16 cellular contexts compared by ENCODE assay signal in genomic region chr2:40507429-40507828, GRCh38. TPM values are rescaled to one million over a fixed set of nuclear protein-coding genes. Genes with fewer than 3 reads are reported as not detected.
DNase-seq lines count a peak whose midpoint lies in the region; ATAC-seq and TF ChIP-seq lines count a peak whose summit lies in the region.
"Had no signal": no experiment of that assay in that cellular context is flagged by ENCODE, and none has a peak within 500 bp of the region (broad histone marks: within the 10 kb centered on the region; RNA-seq: fewer than 3 reads in every experiment).

No MANE protein-coding gene starts in this region.

- no peak for TF ChIP-seq CTCF in brain microvascular endothelial cell (IDR thresholded peaks at IDR 0.05; ENCODE audit: low read depth, low read length, missing control alignments)
- TF ChIP-seq CTCF in nephron progenitor cell (IDR thresholded peaks at IDR 0.05): no peak

- in situ Hi-C loops in brain microvascular endothelial cell (cut with HindIII; ENCODE audit: low pct_ligation_motif_present, low sequenced_read_pairs): no loop called here

- no peaks in the 10 kb centered on the region for H3K27me3 ChIP-seq in brain microvascular endothelial cell (replicated peaks)
- H3K27me3 ChIP-seq: esophagus muscularis mucosa had no signal

- no peaks in the 10 kb centered on the region for H3K36me3 Mint-ChIP-seq in activated naive CD4-positive, alpha-beta T cell treated with anti-CD3 and anti-CD28 coated beads, Interleukin-2, amount 50 U/mL, for 72 hours
- H3K36me3 Mint-ChIP-seq in nephron progenitor cell (ENCODE audit: low read depth): no peaks in the 10 kb centered on the region

- peak; percentile 96 for ATAC-seq in GM18502 (IDR thresholded peaks at IDR 0.05; ENCODE audit: poor library complexity, unreplicated experiment)
- ATAC-seq in GM19395 (IDR thresholded peaks at IDR 0.05; ENCODE audit: unreplicated experiment): peak; percentile 96
- ATAC-seq in HG02973 (IDR thresholded peaks at IDR 0.05; ENCODE audit: unreplicated experiment): peak; percentile 91
- ATAC-seq in activated naive CD4-positive, alpha-beta T cell treated with anti-CD3 and anti-CD28 coated beads, Interleukin-2, amount 50 U/mL, for 72 hours: no peak
- ATAC-seq: stimulated activated naive CD8-positive, alpha-beta T cell treated with anti-CD3 and anti-CD28 coated beads, Interleukin-15, Interleukin-2, amounts not matched to agents 100 U/mL and 50 U/mL, for 24 hours had no signal

- H3K27me3 Mint-ChIP-seq in nephron progenitor cell (ENCODE audit: low read depth, poor library complexity): peaks cover 4% of the 10 kb centered on the region

- H3K4me3 Mint-ChIP-seq in nephron progenitor cell: no peak overlapping the region

- no peak overlapping the region for H3K27ac Mint-ChIP-seq in activated naive CD4-positive, alpha-beta T cell treated with anti-CD3 and anti-CD28 coated beads, Interleukin-2, amount 50 U/mL, for 72 hours
- H3K27ac Mint-ChIP-seq in nephron progenitor cell: no peak overlapping the region

- DNase-seq in MV-4-11 (lab: John Stamatoyannopoulos, UW) (peak; percentile 52), NCI-H1092 (lab: John Stamatoyannopoulos, UW) (no peak), brain microvascular endothelial cell (no peak), nephron progenitor cell (no peak)
- no peak for DNase-seq in activated naive CD4-positive, alpha-beta T cell treated with anti-CD3 and anti-CD28 coated beads, Interleukin-2, amount 50 U/mL, for 72 hours (ENCODE audit: low spot score in 2 of 2)
- DNase-seq: activated CD4-positive, alpha-beta T cell treated with anti-CD3 and anti-CD28 coated beads, Interleukin-2, amount 50 U/mL, for 48 hours; caudate nucleus; NCI-H187; stimulated activated CD4-positive, alpha-beta T cell treated with anti-CD3 and anti-CD28 coated beads, Interleukin-4, amount 100 ng/mL, for 24 hours; stimulated activated naive CD8-positive, alpha-beta T cell treated with anti-CD3 and anti-CD28 coated beads, Interleukin-15, Interleukin-2, amounts not matched to agents 100 U/mL and 50 U/mL, for 24 hours; T-helper 2 cell had no signal

- H3K9me3 Mint-ChIP-seq in activated naive CD4-positive, alpha-beta T cell treated with anti-CD3 and anti-CD28 coated beads, Interleukin-2, amount 50 U/mL, for 72 hours: peaks cover 0 to 6% of the 10 kb centered on the region in 2 donors
- no peaks in the 10 kb centered on the region for H3K9me3 Mint-ChIP-seq in nephron progenitor cell

- H3K27ac ChIP-seq in brain microvascular endothelial cell: no peak overlapping the region
- H3K27ac ChIP-seq: esophagus muscularis mucosa, parathyroid adenoma had no signal

- no peak overlapping the region for H3K4me3 ChIP-seq in brain microvascular endothelial cell (ENCODE audit: low read depth, low read length)

- no peaks in the 10 kb centered on the region for H3K4me1 Mint-ChIP-seq in nephron progenitor cell

- H3K36me3 ChIP-seq in brain microvascular endothelial cell (replicated peaks): no peaks in the 10 kb centered on the region
- H3K36me3 ChIP-seq: esophagus muscularis mucosa had no signal

RNA-seq across cellular contexts. Expression of gene SLC8A1, which starts 55.5 kb away (rescaled TPM):
- under 1 TPM; 0.43 to 0.64 TPM for total RNA-seq in activated naive CD4-positive, alpha-beta T cell treated with anti-CD3 and anti-CD28 coated beads, Interleukin-2, amount 50 U/mL, for 72 hours

Comparison
In these comparisons a context has a peak if more than half of its experiments do, and no peak if none do; other contexts are left out.
1. ATAC-seq: peak in GM18502 (single experiment), GM19395 (single experiment) and HG02973 (single experiment); none in activated naive CD4-positive, alpha-beta T cell treated with anti-CD3 and anti-CD28 coated beads, Interleukin-2, amount 50 U/mL, for 72 hours (0 of 2).